ENCODE assay signal across 8 cellular contexts in genomic region chr11:76512851-76513653, GRCh38.
DNase-seq lines count a peak whose midpoint lies in the region; ATAC-seq and TF ChIP-seq lines count a peak whose summit lies in the region.

No MANE protein-coding gene starts in this region.

- no peaks in the 10 kb centered on the region for H3K9me3 Mint-ChIP-seq in activated CD4-positive, alpha-beta memory T cell treated with anti-CD3 and anti-CD28 coated beads, Interleukin-2, amount 10 ng/mL, durations not matched to agents 7 days and 5 days
- no peaks in the 10 kb centered on the region for H3K9me3 Mint-ChIP-seq in activated naive CD4-positive, alpha-beta T cell treated with anti-CD3 and anti-CD28 coated beads, Interleukin-2, amount 50 U/mL, for 72 hours

- peaks cover 5% of the 10 kb centered on the region for H3K36me3 Mint-ChIP-seq in activated CD4-positive, alpha-beta memory T cell treated with anti-CD3 and anti-CD28 coated beads, Interleukin-2, amount 10 ng/mL, durations not matched to agents 7 days and 5 days (ENCODE audit: low read depth)
- H3K36me3 Mint-ChIP-seq in activated naive CD4-positive, alpha-beta T cell treated with anti-CD3 and anti-CD28 coated beads, Interleukin-2, amount 50 U/mL, for 72 hours = no peaks in the 10 kb centered on the region

- no peaks in the 10 kb centered on the region for H3K36me3 ChIP-seq in brain microvascular endothelial cell (replicated peaks)
- no peaks in the 10 kb centered on the region for H3K36me3 ChIP-seq in mucosa of descending colon (ENCODE audit: low read depth)

- H3K27me3 ChIP-seq in brain microvascular endothelial cell (replicated peaks) = no peaks in the 10 kb centered on the region

- DNase-seq in DMS114 treated with DMSO at 0.1 percent for 48 hours (lab: John Stamatoyannopoulos, UW; ENCODE audit: unreplicated experiment) (peak; percentile 29), LNCaP clone FGC (ENCODE audit: low read depth) (no peak), brain microvascular endothelial cell (no peak), mucosa of descending colon (no peak), NCI-H1436 treated with DMSO at 0.1 percent for 48 hours (lab: John Stamatoyannopoulos, UW) (no peak)
- no peak for DNase-seq in activated CD4-positive, alpha-beta memory T cell treated with anti-CD3 and anti-CD28 coated beads, Interleukin-2, amount 10 ng/mL, durations not matched to agents 7 days and 5 days
- DNase-seq in activated naive CD4-positive, alpha-beta T cell treated with anti-CD3 and anti-CD28 coated beads, Interleukin-2, amount 50 U/mL, for 72 hours (ENCODE audit: low spot score in 2 of 2) = no peak

- H3K4me3 Mint-ChIP-seq in activated CD4-positive, alpha-beta memory T cell treated with anti-CD3 and anti-CD28 coated beads, Interleukin-2, amount 10 ng/mL, durations not matched to agents 7 days and 5 days = no peak overlapping the region

- H3K4me1 ChIP-seq in mucosa of descending colon (ENCODE audit: low read depth) = peaks cover 5% of the 10 kb centered on the region

- ATAC-seq in mucosa of descending colon (peak; percentile 47), GM18861 (IDR thresholded peaks at IDR 0.05; ENCODE audit: unreplicated experiment) (no peak)
- no peak for ATAC-seq in activated naive CD4-positive, alpha-beta T cell treated with anti-CD3 and anti-CD28 coated beads, Interleukin-2, amount 50 U/mL, for 72 hours

- POLR2A ChIA-PET in activated CD4-positive, alpha-beta memory T cell treated with anti-CD3 and anti-CD28 coated beads, Interleukin-2, amount 10 ng/mL, durations not matched to agents 7 days and 5 days (lab: Charles Lee) = interaction anchor here (0.6 kb wide), 1 partner anchor 85 kb away, joined by 3 read pairs; no protein-coding TSS in a partner anchor

- intact Hi-C loops in mucosa of descending colon (cut with DNase I, micrococcal nuclease) = no loop called here

- no peak overlapping the region for H3K4me3 ChIP-seq in LNCaP clone FGC (ENCODE audit: low read depth, low read length)
- no peak overlapping the region for H3K4me3 ChIP-seq in brain microvascular endothelial cell (ENCODE audit: low read depth, low read length)
- no peak overlapping the region for H3K4me3 ChIP-seq in mucosa of descending colon

- in situ Hi-C loops in brain microvascular endothelial cell (cut with HindIII; ENCODE audit: low pct_ligation_motif_present, low sequenced_read_pairs) = no loop called here

- CTCF ChIA-PET in activated CD4-positive, alpha-beta memory T cell treated with anti-CD3 and anti-CD28 coated beads, Interleukin-2, amount 10 ng/mL, durations not matched to agents 7 days and 5 days (lab: Charles Lee) = interaction anchor here (0.9 to 3.5 kb wide), 4 partner anchors 167 to 308 kb away, joined by 3 to 25 read pairs (median 6); no protein-coding TSS in a partner anchor

- no peaks in the 10 kb centered on the region for H3K4me1 Mint-ChIP-seq in activated CD4-positive, alpha-beta memory T cell treated with anti-CD3 and anti-CD28 coated beads, Interleukin-2, amount 10 ng/mL, durations not matched to agents 7 days and 5 days

- H3K27ac ChIP-seq in brain microvascular endothelial cell = no peak overlapping the region

- TF ChIP-seq CTCF in LNCaP clone FGC (IDR thresholded peaks at IDR 0.05; ENCODE audit: control insufficient read depth, extremely low read depth, insufficient read depth) (peak; percentile 53), brain microvascular endothelial cell (IDR thresholded peaks at IDR 0.05; ENCODE audit: low read depth, low read length, missing control alignments) (peak; percentile 29), mucosa of descending colon (IDR thresholded peaks at IDR 0.05) (peak; percentile 12)

- no peaks in the 10 kb centered on the region for H3K9me3 ChIP-seq in mucosa of descending colon

- no peak overlapping the region for H3K27ac Mint-ChIP-seq in activated CD4-positive, alpha-beta memory T cell treated with anti-CD3 and anti-CD28 coated beads, Interleukin-2, amount 10 ng/mL, durations not matched to agents 7 days and 5 days
- no peak overlapping the region for H3K27ac Mint-ChIP-seq in activated naive CD4-positive, alpha-beta T cell treated with anti-CD3 and anti-CD28 coated beads, Interleukin-2, amount 50 U/mL, for 72 hours

- no peaks in the 10 kb centered on the region for H3K27me3 Mint-ChIP-seq in activated CD4-positive, alpha-beta memory T cell treated with anti-CD3 and anti-CD28 coated beads, Interleukin-2, amount 10 ng/mL, durations not matched to agents 7 days and 5 days
